33 cellular contexts compared by ENCODE assay signal in the genomic region with DNA sequence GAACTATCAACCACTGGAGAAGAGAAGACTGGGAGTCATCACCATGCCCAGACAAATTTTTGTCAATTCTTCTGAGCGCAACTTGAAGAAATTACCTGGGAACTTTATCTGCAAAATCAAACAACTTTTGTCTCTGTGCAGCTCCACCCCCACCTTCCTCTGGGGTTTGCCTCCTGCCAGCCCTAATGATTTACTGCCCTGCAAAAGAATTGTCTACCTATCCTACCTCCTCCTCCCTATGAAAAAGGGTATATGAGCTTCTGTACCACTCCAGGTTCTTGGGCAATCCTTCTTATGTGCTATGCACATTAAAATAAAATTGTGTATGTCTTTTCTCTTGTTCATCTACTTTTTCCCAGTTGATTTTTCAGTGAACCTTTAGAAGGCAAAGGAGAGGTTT.
"Had no signal": no experiment of that assay in that cellular context is flagged by ENCODE, and none has a peak within 500 bp of the region (broad histone marks: within the 10 kb centered on the region; RNA-seq: fewer than 3 reads in every experiment).

No MANE protein-coding gene starts in this region.

- H3K4me3 Mint-ChIP-seq: activated CD4-positive, alpha-beta memory T cell treated with anti-CD3 and anti-CD28 coated beads for 36 hours; activated CD4-positive, alpha-beta T cell treated with anti-CD3 and anti-CD28 coated beads for 36 hours; activated CD8-positive, alpha-beta T cell treated with anti-CD3 and anti-CD28 coated beads for 36 hours; activated naive CD4-positive, alpha-beta T cell treated with anti-CD3 and anti-CD28 coated beads for 36 hours; activated naive CD8-positive, alpha-beta T cell treated with anti-CD3 and anti-CD28 coated beads for 36 hours; activated T-cell treated with anti-CD3 and anti-CD28 coated beads, Interleukin-2, amount 50 U/mL, for 4 hours; activated T-cell treated with anti-CD3 and anti-CD28 coated beads, Interleukin-2, amount 50 U/mL, for 72 hours; activated T-helper 1 cell treated with anti-CD3 and anti-CD28 coated beads, Interleukin-12 subunit alpha, Interleukin-12 subunit beta, Interleukin-2, Interleukin-4 antibody, amounts not matched to agents 30 ng/mL and 10 ng/mL and 1 ng/mL, durations not matched to agents 14 hours and 24 hours and 36 hours; activated T-helper 17 cell treated with anti-CD3 and anti-CD28 coated beads, Interleukin-2, amount 50 U/mL, for 72 hours; T-cell; T-helper 17 cell; WTC11 had no signal

- H3K27ac ChIP-seq: adrenal gland, body of pancreas, brain microvascular endothelial cell, breast epithelium, WERI-Rb-1 had no signal

- H3K4me1 ChIP-seq: adrenal gland, body of pancreas, breast epithelium had no signal

- H3K9me3 ChIP-seq: adrenal gland, body of pancreas, breast epithelium had no signal

- H3K9me3 Mint-ChIP-seq: activated CD4-positive, alpha-beta memory T cell treated with anti-CD3 and anti-CD28 coated beads for 36 hours; activated naive CD4-positive, alpha-beta T cell treated with anti-CD3 and anti-CD28 coated beads for 36 hours; activated naive CD4-positive, alpha-beta T cell treated with anti-CD3 and anti-CD28 coated beads, Interleukin-2, amount 50 U/mL, for 72 hours; activated T-cell treated with anti-CD3 and anti-CD28 coated beads, Interleukin-2, amount 50 U/mL, for 4 hours; activated T-helper 1 cell treated with anti-CD3 and anti-CD28 coated beads, Interleukin-12 subunit alpha, Interleukin-12 subunit beta, Interleukin-2, Interleukin-4 antibody, amounts not matched to agents 30 ng/mL and 10 ng/mL and 1 ng/mL, durations not matched to agents 14 hours and 24 hours and 36 hours; activated T-helper 17 cell treated with anti-CD3 and anti-CD28 coated beads, Interleukin-2, amount 50 U/mL, for 72 hours; T-cell had no signal

- H3K36me3 Mint-ChIP-seq: activated CD4-positive, alpha-beta memory T cell treated with anti-CD3 and anti-CD28 coated beads for 36 hours; activated naive CD4-positive, alpha-beta T cell treated with anti-CD3 and anti-CD28 coated beads, Interleukin-2, amount 50 U/mL, for 72 hours; activated naive CD8-positive, alpha-beta T cell treated with anti-CD3 and anti-CD28 coated beads for 36 hours; T-cell had no signal

- H3K4me3 ChIP-seq: adrenal gland, body of pancreas, breast epithelium had no signal

- H3K36me3 ChIP-seq: adrenal gland, brain microvascular endothelial cell, breast epithelium, WERI-Rb-1 had no signal

- H3K27me3 ChIP-seq: adrenal gland, body of pancreas, brain microvascular endothelial cell, breast epithelium had no signal

- H3K4me1 Mint-ChIP-seq: activated CD4-positive, alpha-beta T cell treated with anti-CD3 and anti-CD28 coated beads for 36 hours; activated naive CD8-positive, alpha-beta T cell treated with anti-CD3 and anti-CD28 coated beads for 36 hours; activated T-helper 17 cell treated with anti-CD3 and anti-CD28 coated beads, Interleukin-2, amount 50 U/mL, for 72 hours; T-cell; T-helper 17 cell had no signal

- H3K27ac Mint-ChIP-seq: activated CD4-positive, alpha-beta memory T cell treated with anti-CD3 and anti-CD28 coated beads for 36 hours; activated CD4-positive, alpha-beta T cell treated with anti-CD3 and anti-CD28 coated beads for 36 hours; activated CD8-positive, alpha-beta T cell treated with anti-CD3 and anti-CD28 coated beads for 36 hours; activated naive CD4-positive, alpha-beta T cell treated with anti-CD3 and anti-CD28 coated beads for 36 hours; activated naive CD4-positive, alpha-beta T cell treated with anti-CD3 and anti-CD28 coated beads, Interleukin-2, amount 50 U/mL, for 72 hours; activated naive CD8-positive, alpha-beta T cell treated with anti-CD3 and anti-CD28 coated beads for 36 hours; activated T-cell treated with anti-CD3 and anti-CD28 coated beads, Interleukin-2, amount 50 U/mL, for 72 hours; activated T-helper 1 cell treated with anti-CD3 and anti-CD28 coated beads, Interleukin-12 subunit alpha, Interleukin-12 subunit beta, Interleukin-2, Interleukin-4 antibody, amounts not matched to agents 30 ng/mL and 10 ng/mL and 1 ng/mL, durations not matched to agents 14 hours and 24 hours and 36 hours; activated T-helper 17 cell treated with anti-CD3 and anti-CD28 coated beads, Interleukin-2, amount 50 U/mL, for 72 hours; T-cell; T-helper 17 cell; WTC11 had no signal

- DNase-seq: activated CD4-positive, alpha-beta memory T cell treated with anti-CD3 and anti-CD28 coated beads for 36 hours; activated CD4-positive, alpha-beta T cell treated with anti-CD3 and anti-CD28 coated beads for 1 hour; activated CD4-positive, alpha-beta T cell treated with anti-CD3 and anti-CD28 coated beads for 36 hours; activated CD4-positive, alpha-beta T cell treated with anti-CD3 and anti-CD28 coated beads for 48 hours; activated CD4-positive, alpha-beta T cell treated with anti-CD3 and anti-CD28 coated beads, Interleukin-2, amount 50 U/mL, for 1 hour; activated CD4-positive, alpha-beta T cell treated with anti-CD3 and anti-CD28 coated beads, Interleukin-2, amount 50 U/mL, for 4 hours; activated CD4-positive, CD25-positive, alpha-beta regulatory T cell; activated CD8-positive, alpha-beta memory T cell treated with anti-CD3 and anti-CD28 coated beads, Interleukin-2, amount 50 U/mL, for 4 hours; activated CD8-positive, alpha-beta T cell treated with anti-CD3 and anti-CD28 coated beads for 36 hours; activated effector memory CD4-positive, alpha-beta T cell treated with anti-CD3 and anti-CD28 coated beads, Interleukin-2, amount 50 U/mL, for 16 hours; activated gamma-delta T cell treated with Interleukin-2 at 50 U/mL for 16 hours; activated naive CD4-positive, alpha-beta T cell; activated naive CD4-positive, alpha-beta T cell treated with anti-CD3 and anti-CD28 coated beads for 36 hours; activated naive CD4-positive, alpha-beta T cell treated with anti-CD3 and anti-CD28 coated beads, Interleukin-2, amount 50 U/mL, for 16 hours; activated naive CD8-positive, alpha-beta T cell treated with anti-CD3 and anti-CD28 coated beads for 36 hours; activated T-cell treated with anti-CD3 and anti-CD28 coated beads for 4 hours; activated T-cell treated with anti-CD3 and anti-CD28 coated beads, Interleukin-2, amount 50 U/mL, for 1 hour; activated T-cell treated with anti-CD3 and anti-CD28 coated beads, Interleukin-2, amount 50 U/mL, for 4 hours; activated T-cell treated with anti-CD3 and anti-CD28 coated beads, Interleukin-2, amount 50 U/mL, for 72 hours; adrenal gland; amniotic stem cell; aorta; body of pancreas; brain microvascular endothelial cell; central memory CD4-positive, alpha-beta T cell; T-cell; T-helper 17 cell; WERI-Rb-1 had no signal
